ENCODE assay signal across 7 cellular contexts in genomic region chr19:29966142-29966541, GRCh38. TPM values are rescaled to one million over a fixed set of nuclear protein-coding genes. Genes with fewer than 3 reads are reported as not detected.
DNase-seq lines count a peak whose midpoint lies in the region; ATAC-seq and TF ChIP-seq lines count a peak whose summit lies in the region.
"Not testable (repeated sequence)": the region's sequence is repeated elsewhere in the genome, so short reads cannot be mapped to it uniquely, and the experiment has no call there.

No MANE protein-coding gene starts in this region.

- H2AFZ ChIP-seq in ACC112 (ENCODE audit: low read length, unreplicated experiment); GM23338; Loucy (ENCODE audit: low read length); SU-DHL-6 (ENCODE audit: low read depth, low read length, severe bottlenecking): not testable (repeated sequence)

- not testable (repeated sequence) for H3K9ac ChIP-seq in Loucy (ENCODE audit: low read depth, low read length, poor library complexity, severe bottlenecking)
- peak overlapping the region; percentile 3; the same call in 1 of the 2 replicates for H3K9ac ChIP-seq in SU-DHL-6 (ENCODE audit: low read length)

- ATAC-seq in GM23338 (peak; percentile 25; the same call in 1 of the 3 replicates), left colon (peak; percentile 70), gastrocnemius medialis (peak; percentile 32 to 46)

- in situ Hi-C loops in brain microvascular endothelial cell (cut with HindIII; ENCODE audit: low pct_ligation_motif_present, low sequenced_read_pairs); gastrocnemius medialis (cut with MboI; ENCODE audit: low sequenced_read_pairs in 4 of 4): not testable (repeated sequence)

- H3K36me3 Mint-ChIP-seq in GM23338 (ENCODE audit: low read depth), result not testable (repeated sequence)

- H3K9me3 Mint-ChIP-seq in GM23338, result not testable (repeated sequence)

- intact Hi-C loops in left colon (cut with DNase I, micrococcal nuclease), result not testable (repeated sequence)
- intact Hi-C loops in gastrocnemius medialis (cut with DNase I; ENCODE audit: low total_unique reads), result loop anchor here (2.0 kb wide), 1 partner anchor 19 kb away; no protein-coding TSS in a partner anchor

- not testable (repeated sequence) for H3F3A ChIP-seq in GM23338 (replicated peaks; ENCODE audit: low read depth); Loucy (ENCODE audit: low read depth); SU-DHL-6 (ENCODE audit: insufficient read depth)

- not testable (repeated sequence) for H3K27me3 ChIP-seq in ACC112 (ENCODE audit: insufficient read depth, low read length); GM23338 (ENCODE audit: insufficient read depth); Loucy (ENCODE audit: insufficient read depth, low read length, poor library complexity, severe bottlenecking); SU-DHL-6 (ENCODE audit: low read length); brain microvascular endothelial cell (replicated peaks); gastrocnemius medialis

- not testable (repeated sequence) for H3K4me3 Mint-ChIP-seq in GM23338

- H3K9me3 ChIP-seq in Loucy (ENCODE audit: insufficient read depth, low read depth, low read length); SU-DHL-6 (ENCODE audit: insufficient read depth, low read length); gastrocnemius medialis: not testable (repeated sequence)

- not testable (repeated sequence) for TF ChIP-seq POLR2A in gastrocnemius medialis (IDR thresholded peaks at IDR 0.05)

- peaks cover 74% of the 10 kb centered on the region for H3K79me2 ChIP-seq in ACC112 (ENCODE audit: control insufficient read depth, insufficient read depth, low read length, unreplicated experiment)
- peaks cover 100% of the 10 kb centered on the region for H3K79me2 ChIP-seq in GM23338 (replicated peaks; ENCODE audit: insufficient read depth)
- peaks cover 97% of the 10 kb centered on the region for H3K79me2 ChIP-seq in Loucy (ENCODE audit: insufficient read depth, low read length)
- H3K79me2 ChIP-seq in SU-DHL-6 (ENCODE audit: insufficient read depth, low read length), result peaks cover 99% of the 10 kb centered on the region

- H3K27me3 Mint-ChIP-seq in GM23338 (ENCODE audit: insufficient read depth, low read depth, poor library complexity), result not testable (repeated sequence)

- not testable (repeated sequence) for H3K27ac Mint-ChIP-seq in GM23338

- H3K36me3 ChIP-seq in ACC112 (ENCODE audit: insufficient read depth, low read length); GM23338 (ENCODE audit: insufficient read depth); Loucy (ENCODE audit: insufficient read depth, low read length); SU-DHL-6 (ENCODE audit: low read length); brain microvascular endothelial cell (replicated peaks); gastrocnemius medialis: not testable (repeated sequence)

- not testable (repeated sequence) for TF ChIP-seq CTCF in GM23338 (conservative IDR thresholded peaks at IDR 0.05; ENCODE audit: low read depth in 2 of 2); Loucy (conservative IDR thresholded peaks at IDR 0.05; ENCODE audit: low read length); SU-DHL-6 (IDR thresholded peaks at IDR 0.05; ENCODE audit: insufficient read depth, low read length, poor library complexity, severe bottlenecking); brain microvascular endothelial cell (IDR thresholded peaks at IDR 0.05; ENCODE audit: low read depth, low read length, missing control alignments); gastrocnemius medialis (IDR thresholded peaks at IDR 0.05 in 4 of 5, conservative IDR thresholded peaks at IDR 0.05 in 1 of 5)

- H3K4me2 ChIP-seq in GM23338, result not testable (repeated sequence)
- peak overlapping the region; percentile 19 for H3K4me2 ChIP-seq in Loucy (ENCODE audit: low read depth, low read length, poor library complexity, severe bottlenecking)
- H3K4me2 ChIP-seq in SU-DHL-6 (ENCODE audit: low read depth, low read length, poor library complexity, severe bottlenecking), result peak overlapping the region; percentile 11

- peak overlapping the region; percentile 20; the same call in 1 of the 2 replicates for H3K4me3 ChIP-seq in ACC112 (ENCODE audit: low read depth, low read length)
- not testable (repeated sequence) for H3K4me3 ChIP-seq in GM23338; Loucy (ENCODE audit: low read length, poor library complexity, severe bottlenecking); SU-DHL-6 (ENCODE audit: insufficient read depth, low read length, poor library complexity, severe bottlenecking); brain microvascular endothelial cell (ENCODE audit: low read depth, low read length); gastrocnemius medialis

- not testable (repeated sequence) for DNase-seq in GM23338 (ENCODE audit: low spot score); brain microvascular endothelial cell; left colon; gastrocnemius medialis

- H3K4me1 ChIP-seq in ACC112 (ENCODE audit: control insufficient read depth, insufficient read depth, low read length, unreplicated experiment) (peaks cover 36% of the 10 kb centered on the region), GM23338 (ENCODE audit: insufficient read depth) (peaks cover 17% of the 10 kb centered on the region; the same call in 1 of the 2 replicates), Loucy (ENCODE audit: insufficient read depth, low read length, poor library complexity, severe bottlenecking) (peaks cover 24% of the 10 kb centered on the region), gastrocnemius medialis (peaks cover 55 to 57% of the 10 kb centered on the region in 2 donors)

- H3K27ac ChIP-seq in ACC112 (ENCODE audit: low read depth, low read length), result peak overlapping the region; percentile 42; the same call in 1 of the 2 replicates
- not testable (repeated sequence) for H3K27ac ChIP-seq in GM23338 (ENCODE audit: low read depth); gastrocnemius medialis
- peak overlapping the region; percentile 9 for H3K27ac ChIP-seq in SU-DHL-6 (ENCODE audit: low read depth, low read length)
- H3K27ac ChIP-seq in brain microvascular endothelial cell, result peak overlapping the region; percentile 25

- peaks cover 36% of the 10 kb centered on the region for H4K20me1 ChIP-seq in GM23338 (replicated peaks; ENCODE audit: insufficient read depth)
- peaks cover 93% of the 10 kb centered on the region for H4K20me1 ChIP-seq in Loucy (ENCODE audit: insufficient read depth, low read length, poor library complexity, severe bottlenecking)
- H4K20me1 ChIP-seq in SU-DHL-6 (ENCODE audit: low read depth, low read length), result peaks cover 54% of the 10 kb centered on the region

- not testable (repeated sequence) for H3K9me2 ChIP-seq in GM23338 (ENCODE audit: insufficient read depth); Loucy (replicated peaks; ENCODE audit: low read depth, low read length); SU-DHL-6 (replicated peaks; ENCODE audit: insufficient read depth, low read length)

- H3K4me1 Mint-ChIP-seq in GM23338, result peaks cover 46% of the 10 kb centered on the region

RNA-seq across cellular contexts. Expression of gene URI1, which starts 24.1 kb away (rescaled TPM):
- total RNA-seq in GM23338 (2014; rRNA removed; shearing (Covaris generic)), result 52.6 and 68.4 TPM in 2 replicates
- 27.6 and 28.3 TPM in 2 replicates for polyA plus RNA-seq in GM23338 (2016; fragmentation: Nextera tagmentation; extraction: Ambion mirVana)
- total RNA-seq in left colon (10 to 100 TPM; 41.8 to 47.6 TPM), gastrocnemius medialis (10 to 100 TPM; 37.4 to 84.1 (median 59.2) TPM)
